In the genomic region with DNA sequence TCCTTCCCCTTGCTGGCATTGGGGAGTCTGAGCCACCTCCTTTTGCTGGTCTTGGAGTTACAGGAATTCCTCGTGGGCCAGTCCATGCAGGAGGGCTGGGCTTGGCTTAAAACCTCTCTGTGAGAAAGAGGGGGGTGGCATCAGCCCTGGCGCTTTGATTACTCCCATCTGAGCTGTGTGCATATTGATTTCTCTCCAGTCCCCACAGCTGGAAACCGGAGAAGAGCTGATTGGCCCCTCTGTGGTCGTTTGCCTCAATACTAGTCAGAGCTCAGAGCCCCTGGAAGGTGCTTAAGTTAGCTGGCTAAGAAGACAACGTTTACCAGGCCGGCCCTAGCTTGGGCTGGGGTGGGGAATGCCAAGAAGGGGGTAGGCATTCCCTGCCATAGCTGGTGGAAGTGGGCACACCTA, we compare ENCODE assay signal across 1 cellular context.
TF ChIP-seq lines count a peak whose summit lies in the region.

No MANE protein-coding gene starts in this region.

TF ChIP-seq in WTC11, 78 proteins besides CTCF, POLR2A, EP300 and RAD21 (continued from another document):
- TF ChIP-seq, protein P1, sequence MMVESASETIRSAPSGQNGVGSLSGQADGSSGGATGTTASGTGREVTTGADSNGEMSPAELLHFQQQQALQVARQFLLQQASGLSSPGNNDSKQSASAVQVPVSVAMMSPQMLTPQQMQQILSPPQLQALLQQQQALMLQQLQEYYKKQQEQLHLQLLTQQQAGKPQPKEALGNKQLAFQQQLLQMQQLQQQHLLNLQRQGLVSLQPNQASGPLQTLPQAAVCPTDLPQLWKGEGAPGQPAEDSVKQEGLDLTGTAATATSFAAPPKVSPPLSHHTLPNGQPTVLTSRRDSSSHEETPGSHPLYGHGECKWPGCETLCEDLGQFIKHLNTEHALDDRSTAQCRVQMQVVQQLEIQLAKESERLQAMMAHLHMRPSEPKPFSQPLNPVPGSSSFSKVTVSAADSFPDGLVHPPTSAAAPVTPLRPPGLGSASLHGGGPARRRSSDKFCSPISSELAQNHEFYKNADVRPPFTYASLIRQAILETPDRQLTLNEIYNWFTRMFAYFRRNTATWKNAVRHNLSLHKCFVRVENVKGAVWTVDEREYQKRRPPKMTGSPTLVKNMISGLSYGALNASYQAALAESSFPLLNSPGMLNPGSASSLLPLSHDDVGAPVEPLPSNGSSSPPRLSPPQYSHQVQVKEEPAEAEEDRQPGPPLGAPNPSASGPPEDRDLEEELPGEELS (CRISPR knock-in tag; IDR thresholded peaks at IDR 0.05): no peak
- TF ChIP-seq PRRX2 (CRISPR knock-in tag; IDR thresholded peaks at IDR 0.05) (no peak), FOXJ3 (CRISPR knock-in tag; IDR thresholded peaks at IDR 0.05; ENCODE audit: borderline replicate concordance) (no peak), ETV6 (CRISPR knock-in tag; IDR thresholded peaks at IDR 0.05) (no peak), TEAD4 (CRISPR knock-in tag; IDR thresholded peaks at IDR 0.05) (no peak), ZNF219 (CRISPR knock-in tag; IDR thresholded peaks at IDR 0.05; ENCODE audit: borderline replicate concordance) (no peak), NFYB (CRISPR knock-in tag; conservative IDR thresholded peaks at IDR 0.05; ENCODE audit: low read depth) (no peak), IRF2 (CRISPR knock-in tag; IDR thresholded peaks at IDR 0.05; ENCODE audit: borderline replicate concordance, low read depth) (no peak)
- TF ChIP-seq, protein P2, sequence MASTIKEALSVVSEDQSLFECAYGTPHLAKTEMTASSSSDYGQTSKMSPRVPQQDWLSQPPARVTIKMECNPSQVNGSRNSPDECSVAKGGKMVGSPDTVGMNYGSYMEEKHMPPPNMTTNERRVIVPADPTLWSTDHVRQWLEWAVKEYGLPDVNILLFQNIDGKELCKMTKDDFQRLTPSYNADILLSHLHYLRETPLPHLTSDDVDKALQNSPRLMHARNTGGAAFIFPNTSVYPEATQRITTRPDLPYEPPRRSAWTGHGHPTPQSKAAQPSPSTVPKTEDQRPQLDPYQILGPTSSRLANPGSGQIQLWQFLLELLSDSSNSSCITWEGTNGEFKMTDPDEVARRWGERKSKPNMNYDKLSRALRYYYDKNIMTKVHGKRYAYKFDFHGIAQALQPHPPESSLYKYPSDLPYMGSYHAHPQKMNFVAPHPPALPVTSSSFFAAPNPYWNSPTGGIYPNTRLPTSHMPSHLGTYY (CRISPR knock-in tag; IDR thresholded peaks at IDR 0.05): no peak
- TF ChIP-seq, protein P3, sequence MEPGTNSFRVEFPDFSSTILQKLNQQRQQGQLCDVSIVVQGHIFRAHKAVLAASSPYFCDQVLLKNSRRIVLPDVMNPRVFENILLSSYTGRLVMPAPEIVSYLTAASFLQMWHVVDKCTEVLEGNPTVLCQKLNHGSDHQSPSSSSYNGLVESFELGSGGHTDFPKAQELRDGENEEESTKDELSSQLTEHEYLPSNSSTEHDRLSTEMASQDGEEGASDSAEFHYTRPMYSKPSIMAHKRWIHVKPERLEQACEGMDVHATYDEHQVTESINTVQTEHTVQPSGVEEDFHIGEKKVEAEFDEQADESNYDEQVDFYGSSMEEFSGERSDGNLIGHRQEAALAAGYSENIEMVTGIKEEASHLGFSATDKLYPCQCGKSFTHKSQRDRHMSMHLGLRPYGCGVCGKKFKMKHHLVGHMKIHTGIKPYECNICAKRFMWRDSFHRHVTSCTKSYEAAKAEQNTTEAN (CRISPR knock-in tag; IDR thresholded peaks at IDR 0.05): no peak
- TF ChIP-seq, protein P4, sequence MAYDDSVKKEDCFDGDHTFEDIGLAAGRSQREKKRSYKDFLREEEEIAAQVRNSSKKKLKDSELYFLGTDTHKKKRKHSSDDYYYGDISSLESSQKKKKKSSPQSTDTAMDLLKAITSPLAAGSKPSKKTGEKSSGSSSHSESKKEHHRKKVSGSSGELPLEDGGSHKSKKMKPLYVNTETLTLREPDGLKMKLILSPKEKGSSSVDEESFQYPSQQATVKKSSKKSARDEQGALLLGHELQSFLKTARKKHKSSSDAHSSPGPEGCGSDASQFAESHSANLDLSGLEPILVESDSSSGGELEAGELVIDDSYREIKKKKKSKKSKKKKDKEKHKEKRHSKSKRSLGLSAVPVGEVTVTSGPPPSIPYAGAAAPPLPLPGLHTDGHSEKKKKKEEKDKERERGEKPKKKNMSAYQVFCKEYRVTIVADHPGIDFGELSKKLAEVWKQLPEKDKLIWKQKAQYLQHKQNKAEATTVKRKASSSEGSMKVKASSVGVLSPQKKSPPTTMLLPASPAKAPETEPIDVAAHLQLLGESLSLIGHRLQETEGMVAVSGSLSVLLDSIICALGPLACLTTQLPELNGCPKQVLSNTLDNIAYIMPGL (CRISPR knock-in tag; IDR thresholded peaks at IDR 0.05): no peak
